In genomic region chr3:72273615-72274014, GRCh38 we compare ENCODE assay signal across 14 cellular contexts.
DNase-seq lines count a peak whose midpoint lies in the region; ATAC-seq and TF ChIP-seq lines count a peak whose summit lies in the region.
"Had no signal": no experiment of that assay in that cellular context is flagged by ENCODE, and none has a peak within 500 bp of the region (broad histone marks: within the 10 kb centered on the region; RNA-seq: fewer than 3 reads in every experiment).

No MANE protein-coding gene starts in this region.

- no peak overlapping the region for H3K9ac ChIP-seq in KMS-11

- intact Hi-C loops in dorsolateral prefrontal cortex (cut with DNase I): loop anchor here (2.0 to 10.0 kb wide), 5 partner anchors 29 to 551 kb away; partner anchors contain the start of gene RYBP (in 2 of the 2)

- no peaks in the 10 kb centered on the region for H4K20me1 ChIP-seq in KMS-11 (ENCODE audit: insufficient read depth)

- ATAC-seq in naive B cell (ENCODE audit: low read depth in 2 of 2) (no peak), GM18517 (IDR thresholded peaks at IDR 0.05; ENCODE audit: unreplicated experiment) (no peak), HG03342 (IDR thresholded peaks at IDR 0.05; ENCODE audit: unreplicated experiment) (no peak)
- ATAC-seq: Panc1 had no signal

- peak overlapping the region in 2 of 6 donors; percentile 22 to 68 for H3K27ac Mint-ChIP-seq in naive B cell
- H3K27ac Mint-ChIP-seq: activated naive CD4-positive, alpha-beta T cell treated with anti-CD3 and anti-CD28 coated beads, Interleukin-2, amount 50 U/mL, for 24 hours had no signal

- H3K4me3 Mint-ChIP-seq in naive B cell: peak overlapping the region in 7 of 8 donors; percentile 5 to 78 (median 33)

- peaks cover 0 to 3% (median 1%) of the 10 kb centered on the region in 3 donors for H3K27me3 Mint-ChIP-seq in naive B cell
- H3K27me3 Mint-ChIP-seq: activated naive CD4-positive, alpha-beta T cell treated with anti-CD3 and anti-CD28 coated beads, Interleukin-2, amount 50 U/mL, for 24 hours had no signal

- H3K4me3 ChIP-seq in AG09309 (ENCODE audit: control insufficient read depth, low read depth, low read length): no peak overlapping the region
- H3K4me3 ChIP-seq in KMS-11 (IDR thresholded peaks at IDR 0.05; ENCODE audit: insufficient read depth, low read depth, low read length): no peak overlapping the region
- peak overlapping the region in 10 of 59 donors; percentile 6 to 61 (median 44) for H3K4me3 ChIP-seq in dorsolateral prefrontal cortex

- H3K4me2 ChIP-seq in KMS-11: peak overlapping the region; percentile 80; the same call in 1 of the 2 replicates

- TF ChIP-seq CTCF in AG09309 (IDR thresholded peaks at IDR 0.05; ENCODE audit: control insufficient read depth, insufficient read depth, low read depth, low read length, missing control alignments): no peak
- no peak for TF ChIP-seq CTCF in KMS-11 (conservative IDR thresholded peaks at IDR 0.05; ENCODE audit: low read depth, low read length)
- TF ChIP-seq CTCF in dorsolateral prefrontal cortex (IDR thresholded peaks at IDR 0.05 in 54 of 56, conservative IDR thresholded peaks at IDR 0.05 in 2 of 56; ENCODE audit: low read depth in 1 of 56, partially characterized antibody in 56 of 56): no peak

- DNase-seq in AG09309 (ENCODE audit: low read depth): peak; percentile 68
- DNase-seq in dorsolateral prefrontal cortex: no peak
- no peak for DNase-seq in naive B cell
- DNase-seq in NCI-H446 treated with DMSO at 0.1 percent for 48 hours (lab: John Stamatoyannopoulos, UW): no peak
- DNase-seq in DMS53 treated with DMSO at 0.1 percent for 48 hours (lab: John Stamatoyannopoulos, UW; ENCODE audit: unreplicated experiment): no peak
- DNase-seq: NCI-H1694; spleen; stimulated activated naive CD4-positive, alpha-beta T cell had no signal

- peaks cover 0 to 11% (median 2%) of the 10 kb centered on the region in 7 donors for H3K9me3 Mint-ChIP-seq in naive B cell
- H3K9me3 Mint-ChIP-seq: activated naive CD4-positive, alpha-beta T cell treated with anti-CD3 and anti-CD28 coated beads, Interleukin-2, amount 50 U/mL, for 24 hours had no signal

- peak overlapping the region; percentile 66; the same call in 1 of the 2 replicates for H2AFZ ChIP-seq in KMS-11 (ENCODE audit: low read depth)

- H3K79me2 ChIP-seq in KMS-11 (ENCODE audit: insufficient read depth, low read depth): no peaks in the 10 kb centered on the region

- peaks cover 41% of the 10 kb centered on the region for H3K4me1 ChIP-seq in KMS-11 (ENCODE audit: low read depth, poor library complexity, severe bottlenecking)

- peaks cover 70 to 93% (median 84%) of the 10 kb centered on the region in 3 donors for H3K4me1 Mint-ChIP-seq in naive B cell

- no peak overlapping the region for H3K27ac ChIP-seq in KMS-11
- H3K27ac ChIP-seq in dorsolateral prefrontal cortex: peak overlapping the region in 58 of 59 donors; percentile 3 to 99 (median 92)
- H3K27ac ChIP-seq: HL-60 had no signal

- H3K36me3 Mint-ChIP-seq in naive B cell: peaks cover 0 to 3% of the 10 kb centered on the region in 2 donors
- H3K36me3 Mint-ChIP-seq: activated naive CD4-positive, alpha-beta T cell treated with anti-CD3 and anti-CD28 coated beads, Interleukin-2, amount 50 U/mL, for 24 hours had no signal

- no peaks in the 10 kb centered on the region for H3K36me3 ChIP-seq in KMS-11 (ENCODE audit: insufficient read depth)
- H3K36me3 ChIP-seq: spleen had no signal

- H3K27me3 ChIP-seq in KMS-11 (ENCODE audit: insufficient read depth, low read depth) (no peaks in the 10 kb centered on the region), dorsolateral prefrontal cortex (no peaks in the 10 kb centered on the region)
- H3K27me3 ChIP-seq: spleen had no signal
